16 cellular contexts compared by ENCODE assay signal in genomic region chr9:109444771-109445320, GRCh38. TPM values are rescaled to one million over a fixed set of nuclear protein-coding genes. Genes with fewer than 3 reads are reported as not detected.
A peak's percentile ranks its signal among the peaks of the same experiment; 100 is the strongest.
DNase-seq lines count a peak whose midpoint lies in the region; FAIRE-seq and TF ChIP-seq lines count a peak whose summit lies in the region.
"Had no signal": no experiment of that assay in that cellular context is flagged by ENCODE, and none has a peak within 500 bp of the region (broad histone marks: within the 10 kb centered on the region; RNA-seq: fewer than 3 reads in every experiment).

No MANE protein-coding gene starts in this region.

- H2BK120ac ChIP-seq in trophoblast cell (ENCODE audit: insufficient read depth, low read length, poor library complexity), result no peak overlapping the region

- no peak for TF ChIP-seq POLR2A in GM12891 (IDR thresholded peaks at IDR 0.05; ENCODE audit: low read depth, low read length)

- H3K27ac ChIP-seq in trophoblast cell (ENCODE audit: low read depth, low read length), result no peak overlapping the region
- H3K27ac ChIP-seq: 22Rv1, BLaER1 had no signal

- no peaks in the 10 kb centered on the region for H3K9me3 ChIP-seq in trophoblast cell (ENCODE audit: insufficient read depth, low read depth, low read length)
- H3K9me3 ChIP-seq: BLaER1, Caco-2 had no signal

- no peak overlapping the region for H4K91ac ChIP-seq in trophoblast cell (ENCODE audit: low read depth, low read length)

- no peak overlapping the region for H3K18ac ChIP-seq in trophoblast cell (ENCODE audit: low read length)

- no peak overlapping the region for H3K23ac ChIP-seq in trophoblast cell (ENCODE audit: low read length)

- no peaks in the 10 kb centered on the region for H3K27me3 ChIP-seq in trophoblast cell (ENCODE audit: insufficient read depth, low read length)
- H3K27me3 ChIP-seq: BLaER1 had no signal

- H2BK5ac ChIP-seq in trophoblast cell (ENCODE audit: low read depth, low read length, poor library complexity), result no peak overlapping the region

- H3K4me2 ChIP-seq in trophoblast cell (ENCODE audit: low read length), result peak overlapping the region; percentile 18
- H3K4me2 ChIP-seq: BLaER1 had no signal

- no peak overlapping the region for H2AFZ ChIP-seq in trophoblast cell (ENCODE audit: insufficient read depth, low read length, poor library complexity)

- DNase-seq in AG10803 (ENCODE audit: low read depth) (peak; percentile 8), LHCN-M2 (ENCODE audit: low read depth) (peak; percentile 26), fibroblast of mammary gland (ENCODE audit: low read depth) (peak; percentile 29), trophoblast cell (peak; percentile 94 to 96), KG1 (lab: John Stamatoyannopoulos, UW) (no peak), foreskin fibroblast (no peak), NCI-H82 (lab: John Stamatoyannopoulos, UW) (no peak), GM12891 (ENCODE audit: insufficient read length, low spot score) (no peak)
- DNase-seq: AML-193; Caco-2; CD8-positive, alpha-beta memory T cell; DMS53 had no signal

- FAIRE-seq in GM12891 (lab: Jason Lieb, UNC), result no peak
- FAIRE-seq: GM12878, H54 had no signal

- H3K4ac ChIP-seq in trophoblast cell (ENCODE audit: low read depth, low read length), result no peak overlapping the region

- no peak for TF ChIP-seq CTCF in AG10803 (conservative IDR thresholded peaks at IDR 0.05; ENCODE audit: low read length)
- no peak for TF ChIP-seq CTCF in fibroblast of mammary gland (conservative IDR thresholded peaks at IDR 0.05; ENCODE audit: control insufficient read depth, insufficient read depth, low read depth, low read length)
- no peak for TF ChIP-seq CTCF in foreskin fibroblast (IDR thresholded peaks at IDR 0.05; ENCODE audit: low read depth, low read length)

- no peak overlapping the region for H2AK5ac ChIP-seq in trophoblast cell (ENCODE audit: low read length)

- no peaks in the 10 kb centered on the region for H3K79me2 ChIP-seq in trophoblast cell (ENCODE audit: control insufficient read depth, insufficient read depth, low read length, poor library complexity)

- H2BK12ac ChIP-seq in trophoblast cell (ENCODE audit: low read length), result no peak overlapping the region

- H3K79me1 ChIP-seq in trophoblast cell (ENCODE audit: low read length), result peaks cover 5% of the 10 kb centered on the region

- H3K4me3 ChIP-seq in AG10803 (ENCODE audit: low read length) (no peak overlapping the region), fibroblast of mammary gland (ENCODE audit: control insufficient read depth, low read depth, low read length) (no peak overlapping the region), trophoblast cell (ENCODE audit: low read depth, low read length) (no peak overlapping the region), foreskin fibroblast (ENCODE audit: low read depth in 1 of 2, low read length in 2 of 2) (no peak overlapping the region)
- H3K4me3 ChIP-seq: BLaER1, GM12878 had no signal

- H3K4me1 ChIP-seq in trophoblast cell (ENCODE audit: control insufficient read depth in 1 of 2, insufficient read depth in 2 of 2, low read length in 2 of 2), result peaks cover 13 to 25% of the 10 kb centered on the region in 2 experiments
- H3K4me1 ChIP-seq: Caco-2 had no signal

- no peak overlapping the region for H3K14ac ChIP-seq in trophoblast cell (ENCODE audit: low read length)

- H3K9ac ChIP-seq in trophoblast cell (ENCODE audit: low read length), result no peak overlapping the region
- H3K9ac ChIP-seq: BLaER1 had no signal

- H4K12ac ChIP-seq in trophoblast cell (ENCODE audit: low read depth, low read length), result no peak overlapping the region

- no peaks in the 10 kb centered on the region for H3K36me3 ChIP-seq in trophoblast cell (ENCODE audit: control insufficient read depth in 1 of 2, insufficient read depth in 2 of 2, low read length in 2 of 2)
- H3K36me3 ChIP-seq: BLaER1 had no signal

- WGBS in trophoblast cell (ENCODE audit: extremely low coverage, insufficient coverage, insufficient read length), result no CpG with 5 or more reads among the region's 3 CpGs

- H4K8ac ChIP-seq in trophoblast cell (ENCODE audit: low read depth, low read length), result no peak overlapping the region

TF ChIP-seq in GM12891, 5 proteins besides CTCF, POLR2A, EP300 and RAD21:
- TF ChIP-seq POU2F2 (IDR thresholded peaks at IDR 0.05; ENCODE audit: low read depth, low read length) (no peak), SPI1 (IDR thresholded peaks at IDR 0.05; ENCODE audit: low read depth, low read length) (no peak), TAF1 (IDR thresholded peaks at IDR 0.05; ENCODE audit: low read depth, low read length) (no peak), PAX5 (IDR thresholded peaks at IDR 0.05; ENCODE audit: insufficient read depth, low read length, severe bottlenecking) (no peak), POLR2AphosphoS5 (IDR thresholded peaks at IDR 0.05; ENCODE audit: low read depth, low read length) (no peak)
TF ChIP-seq in GM12891: peak in this region for 0.

RNA-seq across cellular contexts. Expression of gene PTPN3, which starts 53.3 kb away (rescaled TPM):
- total RNA-seq in LHCN-M2 (2014; rRNA removed), result 0.29 and 0.38 TPM in 2 replicates
- polyA plus RNA-seq in LHCN-M2 (2012), result 0.13 TPM
- polyA plus RNA-seq in trophoblast cell (2013), result 2.8 and 3.0 TPM in 2 replicates
- polyA plus RNA-seq in GM12891 (2012; ENCODE audit: low read depth, missing spikeins), result 0.46 TPM
- polyA plus RNA-seq: CD8-positive, alpha-beta memory T cell had no signal

Comparison
In these comparisons a context has a peak if more than half of its experiments do, and no peak if none do; other contexts are left out.
1. DNase-seq: peak in AG10803 (single experiment), LHCN-M2 (single experiment), fibroblast of mammary gland (single experiment) and trophoblast cell (2 of 2); none in KG1 (single experiment), foreskin fibroblast (0 of 2), NCI-H82 (single experiment) and GM12891 (single experiment).